ENCODE assay signal across 22 cellular contexts in the genomic region with DNA sequence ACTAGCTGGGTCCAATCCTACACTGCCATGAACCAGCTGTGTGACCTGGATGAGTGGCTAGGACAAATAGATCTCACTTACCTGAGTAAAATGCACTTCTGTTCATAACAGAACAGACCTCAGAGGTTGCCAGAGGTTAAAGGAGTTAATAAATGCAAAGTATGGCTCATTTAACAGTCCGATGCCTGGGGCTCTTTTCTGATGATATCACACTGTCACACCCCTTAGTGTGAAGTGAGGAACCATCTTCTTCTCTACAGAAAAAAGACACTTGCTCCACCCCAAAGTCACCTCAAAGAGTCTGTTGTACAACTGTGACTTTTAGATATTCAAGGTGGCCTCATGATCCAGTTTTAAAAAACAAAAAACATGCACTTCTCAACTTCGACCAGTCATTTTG.
DNase-seq lines count a peak whose midpoint lies in the region; ATAC-seq, FAIRE-seq and TF ChIP-seq lines count a peak whose summit lies in the region.
"Had no signal": no experiment of that assay in that cellular context is flagged by ENCODE, and none has a peak within 500 bp of the region (broad histone marks: within the 10 kb centered on the region; RNA-seq: fewer than 3 reads in every experiment).

No MANE protein-coding gene starts in this region.

- intact Hi-C loops in natural killer cell (cut with micrococcal nuclease), result loop anchor here (1.0 kb wide), 2 partner anchors 9 to 14 kb away; no protein-coding TSS in a partner anchor

- POLR2A ChIA-PET in GM10248 (lab: Yijun Ruan, JAX), result no interaction called here

- TF ChIP-seq CTCF in GM10248 (IDR thresholded peaks at IDR 0.05; ENCODE audit: control extremely low read depth, extremely low read depth, low read depth, missing control alignments) (no peak), VCaP (conservative IDR thresholded peaks at IDR 0.05) (no peak), natural killer cell (IDR thresholded peaks at IDR 0.05) (no peak), D721Med (IDR thresholded peaks at IDR 0.05; ENCODE audit: insufficient read depth, missing control alignments) (no peak)

- DNase-seq in GM10248 (ENCODE audit: extremely low spot score) (peak; percentile 4), natural killer cell (no peak), NCI-H345 treated with DMSO at 0.1 percent for 48 hours (lab: John Stamatoyannopoulos, UW; ENCODE audit: unreplicated experiment) (no peak), D721Med (ENCODE audit: insufficient read length, low spot score) (no peak), NCI-H1105 (lab: John Stamatoyannopoulos, UW) (no peak), NCI-H446 (lab: John Stamatoyannopoulos, UW) (no peak)
- no peak for DNase-seq in effector memory CD8-positive, alpha-beta T cell
- DNase-seq: 8988T; Calu3; CD4-positive, alpha-beta memory T cell; DMS 273 treated with DMSO at 0.1 percent for 48 hours; DMS53; DND-41; EL; H9 had no signal

- H3K27ac Mint-ChIP-seq in effector memory CD8-positive, alpha-beta T cell, result no peak overlapping the region
- H3K27ac Mint-ChIP-seq in natural killer cell, result peak overlapping the region; percentile 95 to 99
- H3K27ac Mint-ChIP-seq: CD4-positive, alpha-beta memory T cell; IgD-negative memory B cell had no signal

- H3K27ac ChIP-seq in VCaP, result peak overlapping the region; percentile 21; the same call in 1 of the 2 replicates
- H3K27ac ChIP-seq: BLaER1, KMS-11 had no signal

- H3K4me3 Mint-ChIP-seq in effector memory CD8-positive, alpha-beta T cell, result no peak overlapping the region
- H3K4me3 Mint-ChIP-seq in natural killer cell, result peak overlapping the region; percentile 82
- H3K4me3 Mint-ChIP-seq: CD14-positive monocyte; CD4-positive, alpha-beta memory T cell; H9; IgD-negative memory B cell had no signal

- no peaks in the 10 kb centered on the region for H3K27me3 Mint-ChIP-seq in effector memory CD8-positive, alpha-beta T cell
- H3K27me3 Mint-ChIP-seq in natural killer cell (ENCODE audit: low read depth in 2 of 2), result no peaks in the 10 kb centered on the region
- H3K27me3 Mint-ChIP-seq: CD4-positive, alpha-beta memory T cell had no signal

- no peaks in the 10 kb centered on the region for H3K9me3 Mint-ChIP-seq in effector memory CD8-positive, alpha-beta T cell
- no peaks in the 10 kb centered on the region for H3K9me3 Mint-ChIP-seq in natural killer cell
- H3K9me3 Mint-ChIP-seq: CD4-positive, alpha-beta memory T cell; H9; IgD-negative memory B cell had no signal

- CTCF ChIA-PET in GM10248 (lab: Yijun Ruan, JAX), result interaction anchor here (0.9 to 1.3 kb wide), 3 partner anchors 13 to 74 kb away, joined by 3 read pairs; no protein-coding TSS in a partner anchor

- peaks cover 2% of the 10 kb centered on the region for H3K36me3 Mint-ChIP-seq in effector memory CD8-positive, alpha-beta T cell (ENCODE audit: insufficient read depth)
- no peaks in the 10 kb centered on the region for H3K36me3 Mint-ChIP-seq in natural killer cell
- H3K36me3 Mint-ChIP-seq: CD14-positive monocyte; CD4-positive, alpha-beta memory T cell; IgD-negative memory B cell had no signal

- ATAC-seq in effector memory CD8-positive, alpha-beta T cell (replicated peaks), result peak; percentile 36
- peak; percentile 72 to 86 (median 75) for ATAC-seq in natural killer cell
- ATAC-seq: HepG2 had no signal

- H3K4me1 Mint-ChIP-seq in effector memory CD8-positive, alpha-beta T cell (ENCODE audit: low read depth in 2 of 2), result no peaks in the 10 kb centered on the region
- H3K4me1 Mint-ChIP-seq in natural killer cell, result peaks cover 69 to 73% of the 10 kb centered on the region in 2 donors
- H3K4me1 Mint-ChIP-seq: CD4-positive, alpha-beta memory T cell had no signal

- no peak for FAIRE-seq in D721Med (lab: Jason Lieb, UNC)
- FAIRE-seq: H1, HepG2 had no signal

Comparison
In these comparisons a context has a peak if more than half of its experiments do, and no peak if none do; other contexts are left out.
1. H3K27ac Mint-ChIP-seq: peak in natural killer cell (2 of 2); none in effector memory CD8-positive, alpha-beta T cell (0 of 2).